ENCODE assay signal across 18 cellular contexts in the genomic region with DNA sequence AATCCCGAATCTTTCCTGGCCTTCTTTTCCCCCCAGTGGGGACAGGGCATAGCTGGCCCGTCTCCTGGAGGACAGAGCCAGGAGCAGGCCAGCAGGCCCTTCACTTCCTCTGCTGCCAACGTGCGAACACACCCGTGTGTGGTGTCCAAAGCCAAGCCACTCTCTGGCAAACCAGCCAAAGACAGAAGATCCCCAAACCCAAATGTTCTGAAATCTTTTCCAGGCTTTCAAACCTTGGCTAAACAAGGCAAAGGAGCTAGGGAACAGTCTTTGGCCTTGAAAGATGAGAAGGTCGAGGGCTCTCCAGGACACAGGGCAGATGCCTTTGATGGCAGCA.
"Had no signal": no experiment of that assay in that cellular context is flagged by ENCODE, and none has a peak within 500 bp of the region (broad histone marks: within the 10 kb centered on the region; RNA-seq: fewer than 3 reads in every experiment).

No MANE protein-coding gene starts in this region.

- H3K27me3 Mint-ChIP-seq: activated naive CD8-positive, alpha-beta T cell treated with anti-CD3 and anti-CD28 coated beads, Interleukin-2, amount 50 U/mL, for 24 hours had no signal

- ATAC-seq: activated naive CD8-positive, alpha-beta T cell treated with anti-CD3 and anti-CD28 coated beads, Interleukin-2, amount 50 U/mL, for 24 hours had no signal

- FAIRE-seq: astrocyte, colon had no signal

- H3K9me3 ChIP-seq: esophagus squamous epithelium, ovary, thoracic aorta, vagina had no signal

- H3K9ac ChIP-seq: neural progenitor cell had no signal

- H3K4me1 ChIP-seq: neural progenitor cell, vagina had no signal

- H3K4me3 Mint-ChIP-seq: activated naive CD4-positive, alpha-beta T cell treated with anti-CD3 and anti-CD28 coated beads for 36 hours; activated naive CD8-positive, alpha-beta T cell treated with anti-CD3 and anti-CD28 coated beads, Interleukin-2, amount 50 U/mL, for 24 hours; neural progenitor cell had no signal

- H3K36me3 Mint-ChIP-seq: neural progenitor cell had no signal

- H3K4me3 ChIP-seq: esophagus squamous epithelium, lung, neural progenitor cell, ovary, thoracic aorta, vagina had no signal

- DNase-seq: activated CD4-positive, alpha-beta T cell treated with anti-CD3 and anti-CD28 coated beads for 1 hour; activated CD4-positive, alpha-beta T cell treated with anti-CD3 and anti-CD28 coated beads, Interleukin-2, amount 50 U/mL, for 4 hours; activated naive CD4-positive, alpha-beta T cell treated with anti-CD3 and anti-CD28 coated beads for 36 hours; activated naive CD8-positive, alpha-beta T cell treated with anti-CD3 and anti-CD28 coated beads, Interleukin-2, amount 50 U/mL, for 24 hours; esophagus squamous epithelium; foreskin fibroblast; midbrain; ovary; stimulated activated CD4-positive, alpha-beta T cell treated with anti-CD3 and anti-CD28 coated beads, Interleukin-12 subunit alpha, Interleukin-12 subunit beta, amount 100 ng/mL, for 4 hours; stimulated activated CD4-positive, alpha-beta T cell treated with anti-CD3 and anti-CD28 coated beads, Interleukin-2, amount 100 ng/mL, for 24 hours had no signal

- H3K27me3 ChIP-seq: esophagus squamous epithelium, neural progenitor cell, ovary, vagina had no signal

- H3K9me3 Mint-ChIP-seq: activated naive CD4-positive, alpha-beta T cell treated with anti-CD3 and anti-CD28 coated beads for 36 hours; activated naive CD8-positive, alpha-beta T cell treated with anti-CD3 and anti-CD28 coated beads, Interleukin-2, amount 50 U/mL, for 24 hours; activated T-helper 2 cell treated with anti-CD3 and anti-CD28 coated beads, Interferon-gamma antibody, Interleukin-2, Interleukin-4, amounts not matched to agents 10 μg/mL and 5 μg/mL and 100 μg/mL, durations not matched to agents 14 hours and 24 hours and 36 hours; neural progenitor cell had no signal

- H3K36me3 ChIP-seq: esophagus squamous epithelium, neural progenitor cell, ovary, thoracic aorta, vagina had no signal

- H3K27ac Mint-ChIP-seq: activated naive CD4-positive, alpha-beta T cell treated with anti-CD3 and anti-CD28 coated beads for 36 hours; activated naive CD8-positive, alpha-beta T cell treated with anti-CD3 and anti-CD28 coated beads, Interleukin-2, amount 50 U/mL, for 24 hours; activated T-helper 2 cell treated with anti-CD3 and anti-CD28 coated beads, Interferon-gamma antibody, Interleukin-2, Interleukin-4, amounts not matched to agents 10 μg/mL and 5 μg/mL and 100 μg/mL, durations not matched to agents 14 hours and 24 hours and 36 hours; neural progenitor cell had no signal

- H2AFZ ChIP-seq: neural progenitor cell had no signal

- H3K27ac ChIP-seq: neural progenitor cell, ovary, thoracic aorta, vagina, VCaP had no signal

- H3K4me2 ChIP-seq: neural progenitor cell had no signal
